1 cellular context compared by ENCODE assay signal in the genomic region with DNA sequence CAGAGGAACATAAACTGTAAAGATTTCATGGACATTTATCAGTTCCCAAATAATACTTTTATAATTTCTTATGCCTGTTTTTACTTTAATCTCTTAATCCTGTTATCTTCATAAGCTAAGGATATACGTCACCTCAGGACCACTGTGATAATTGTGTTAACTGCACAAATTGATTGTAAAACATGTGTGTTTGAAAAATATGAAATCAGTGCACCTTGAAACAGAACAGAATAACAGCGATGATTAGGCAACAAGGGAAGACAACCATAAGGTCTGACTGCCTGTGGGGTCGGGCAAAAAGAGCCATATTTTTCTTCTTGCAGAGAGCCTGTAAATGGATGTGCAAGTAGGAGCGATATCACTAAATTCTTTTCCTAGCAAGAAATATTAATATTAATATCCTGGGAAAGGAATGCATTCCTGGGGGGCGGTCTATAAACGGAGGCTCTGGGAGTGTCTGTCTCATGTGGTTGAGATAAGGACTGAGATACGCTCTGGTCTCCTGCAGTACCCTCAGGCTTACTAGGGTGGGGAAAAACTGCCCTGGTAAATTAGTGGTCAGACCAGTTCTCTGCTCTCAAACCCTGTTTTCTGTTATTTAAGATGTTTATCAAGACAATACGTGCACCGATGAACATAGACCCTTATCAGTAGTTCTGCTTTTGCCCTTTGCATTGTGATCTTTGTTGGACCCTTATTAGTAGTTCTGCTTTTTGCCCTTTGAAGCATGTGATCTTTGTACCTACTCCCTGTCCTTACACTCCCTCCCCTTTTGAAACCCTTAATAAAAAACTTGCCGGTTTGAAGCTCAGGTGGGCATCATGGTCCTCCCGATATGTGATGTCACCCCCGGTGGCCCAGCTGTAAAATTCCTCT.
TF ChIP-seq lines count a peak whose summit lies in the region.

No MANE protein-coding gene starts in this region.

TF ChIP-seq in K562, 482 proteins besides CTCF, POLR2A, EP300 and RAD21:
- TF ChIP-seq CEBPB (tag; IDR thresholded peaks at IDR 0.05) (peak; percentile 44; the same call in 1 of the 2 replicates), CBX1 (IDR thresholded peaks at IDR 0.05; ENCODE audit: low read depth) (0 out of 2 replicates have a peak, but pooled peaks have one; percentile 53), CBX5 (IDR thresholded peaks at IDR 0.05; ENCODE audit: borderline replicate concordance, low read depth) (peak; percentile 93), TRIM24 (IDR thresholded peaks at IDR 0.05) (peak; percentile 44 to 70; a peak in 3 of 4 replicates), CBX3 (IDR thresholded peaks at IDR 0.05; ENCODE audit: borderline replicate concordance in 1 of 2, low read length in 2 of 2) (peak in 1 of 2 experiments; percentile 81; a peak in 2 of 3 replicates), ZEB2 (IDR thresholded peaks at IDR 0.05) (0 out of 2 replicates have a peak, but pooled peaks have one; percentile 23), TRIM28 (IDR thresholded peaks at IDR 0.05) (peak; percentile 96)
- TF ChIP-seq, protein P1, sequence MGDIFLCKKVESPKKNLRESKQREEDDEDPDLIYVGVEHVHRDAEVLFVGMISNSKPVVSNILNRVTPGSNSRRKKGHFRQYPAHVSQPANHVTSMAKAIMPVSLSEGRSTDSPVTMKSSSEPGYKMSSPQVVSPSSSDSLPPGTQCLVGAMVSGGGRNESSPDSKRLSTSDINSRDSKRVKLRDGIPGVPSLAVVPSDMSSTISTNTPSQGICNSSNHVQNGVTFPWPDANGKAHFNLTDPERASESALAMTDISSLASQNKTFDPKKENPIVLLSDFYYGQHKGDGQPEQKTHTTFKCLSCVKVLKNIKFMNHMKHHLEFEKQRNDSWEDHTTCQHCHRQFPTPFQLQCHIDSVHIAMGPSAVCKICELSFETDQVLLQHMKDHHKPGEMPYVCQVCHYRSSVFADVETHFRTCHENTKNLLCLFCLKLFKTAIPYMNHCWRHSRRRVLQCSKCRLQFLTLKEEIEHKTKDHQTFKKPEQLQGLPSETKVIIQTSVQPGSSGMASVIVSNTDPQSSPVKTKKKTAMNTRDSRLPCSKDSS (IDR thresholded peaks at IDR 0.05; ENCODE audit: low read depth, partially characterized antibody), result peak; percentile 86
- TF ChIP-seq, protein P2, sequence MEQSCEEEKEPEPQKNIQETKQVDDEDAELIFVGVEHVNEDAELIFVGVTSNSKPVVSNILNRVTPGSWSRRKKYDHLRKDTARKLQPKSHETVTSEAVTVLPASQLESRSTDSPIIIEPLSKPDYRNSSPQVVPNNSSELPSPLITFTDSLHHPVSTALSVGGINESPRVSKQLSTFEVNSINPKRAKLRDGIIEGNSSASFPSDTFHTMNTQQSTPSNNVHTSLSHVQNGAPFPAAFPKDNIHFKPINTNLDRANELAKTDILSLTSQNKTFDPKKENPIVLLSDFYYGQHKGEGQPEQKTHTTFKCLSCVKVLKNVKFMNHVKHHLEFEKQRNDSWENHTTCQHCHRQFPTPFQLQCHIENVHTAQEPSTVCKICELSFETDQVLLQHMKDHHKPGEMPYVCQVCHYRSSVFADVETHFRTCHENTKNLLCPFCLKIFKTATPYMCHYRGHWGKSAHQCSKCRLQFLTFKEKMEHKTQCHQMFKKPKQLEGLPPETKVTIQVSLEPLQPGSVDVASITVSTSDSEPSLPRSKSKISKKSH (CRISPR knock-in tag; IDR thresholded peaks at IDR 0.05), result 0 out of 2 replicates have a peak, but pooled peaks have one; percentile 65
